In genomic region chr9:106310782-106311181, GRCh38 we compare ENCODE assay signal across 27 cellular contexts.
A peak's percentile ranks its signal among the peaks of the same experiment; 100 is the strongest.
DNase-seq lines count a peak whose midpoint lies in the region; ATAC-seq and TF ChIP-seq lines count a peak whose summit lies in the region.
"Had no signal": no experiment of that assay in that cellular context is flagged by ENCODE, and none has a peak within 500 bp of the region (broad histone marks: within the 10 kb centered on the region; RNA-seq: fewer than 3 reads in every experiment).

No MANE protein-coding gene starts in this region.

- intact Hi-C loops in esophagus squamous epithelium (cut with DNase I): no loop called here

- no peaks in the 10 kb centered on the region for H3K36me3 Mint-ChIP-seq in T-helper 1 cell treated with Interleukin-12 subunit alpha and Interleukin-12 subunit beta and Interleukin-4 antibody, amounts not matched to agents 30 μg/mL and 1 μg/mL, for 36 hours (ENCODE audit: low read depth)
- H3K36me3 Mint-ChIP-seq in stimulated activated naive B cell treated with anti-CD40 and anti-IgM and Interleukin-4, amounts not matched to agents 10 μg/mL and 1 μg/mL and 100 μg/mL, for 72 hours: peaks cover 1 to 4% of the 10 kb centered on the region in 2 donors
- H3K36me3 Mint-ChIP-seq: CD4-positive, alpha-beta memory T cell; naive B cell; T-cell had no signal

- H3K27ac ChIP-seq in esophagus squamous epithelium: no peak overlapping the region
- H3K27ac ChIP-seq: body of pancreas, heart left ventricle, PC-9 had no signal

- H3K27me3 ChIP-seq in esophagus squamous epithelium: no peaks in the 10 kb centered on the region
- H3K27me3 ChIP-seq: body of pancreas, heart left ventricle had no signal

- H3K4me3 Mint-ChIP-seq in T-helper 1 cell treated with Interleukin-12 subunit alpha and Interleukin-12 subunit beta and Interleukin-4 antibody, amounts not matched to agents 30 μg/mL and 1 μg/mL, for 36 hours: no peak overlapping the region
- no peak overlapping the region for H3K4me3 Mint-ChIP-seq in stimulated activated naive B cell treated with anti-CD40 and anti-IgM and Interleukin-4, amounts not matched to agents 10 μg/mL and 1 μg/mL and 100 μg/mL, for 72 hours
- H3K4me3 Mint-ChIP-seq: activated T-cell treated with anti-CD3 and anti-CD28 coated beads, Interleukin-2, amount 50 U/mL, for 4 hours; CD4-positive, alpha-beta memory T cell; T-cell had no signal

- no peaks in the 10 kb centered on the region for H3K27me3 Mint-ChIP-seq in T-helper 1 cell treated with Interleukin-12 subunit alpha and Interleukin-12 subunit beta and Interleukin-4 antibody, amounts not matched to agents 30 μg/mL and 1 μg/mL, for 36 hours (ENCODE audit: low read depth)
- H3K27me3 Mint-ChIP-seq in stimulated activated naive B cell treated with anti-CD40 and anti-IgM and Interleukin-4, amounts not matched to agents 10 μg/mL and 1 μg/mL and 100 μg/mL, for 72 hours: no peaks in the 10 kb centered on the region
- H3K27me3 Mint-ChIP-seq: CD4-positive, alpha-beta memory T cell; naive B cell; T-cell had no signal

- peak; percentile 63 to 66 for ATAC-seq in stimulated activated naive B cell treated with anti-CD40 and anti-IgM and Interleukin-4, amounts not matched to agents 10 μg/mL and 1 μg/mL and 100 μg/mL, for 72 hours (replicated peaks)
- ATAC-seq: activated T-cell treated with anti-CD3 and anti-CD28 coated beads, Interleukin-2, amount 50 U/mL, for 4 hours; body of pancreas; heart left ventricle; left colon; T-cell had no signal

- H3K4me3 ChIP-seq in esophagus squamous epithelium: no peak overlapping the region
- H3K4me3 ChIP-seq: body of pancreas, heart left ventricle, PC-9, smooth muscle cell had no signal

- no peak for TF ChIP-seq CTCF in esophagus squamous epithelium (IDR thresholded peaks at IDR 0.05)

- peak overlapping the region; percentile 26 for H3K27ac Mint-ChIP-seq in T-helper 1 cell treated with Interleukin-12 subunit alpha and Interleukin-12 subunit beta and Interleukin-4 antibody, amounts not matched to agents 30 μg/mL and 1 μg/mL, for 36 hours
- H3K27ac Mint-ChIP-seq in stimulated activated naive B cell treated with anti-CD40 and anti-IgM and Interleukin-4, amounts not matched to agents 10 μg/mL and 1 μg/mL and 100 μg/mL, for 72 hours: no peak overlapping the region
- H3K27ac Mint-ChIP-seq: CD4-positive, alpha-beta memory T cell; naive B cell; T-cell had no signal

- TF ChIP-seq POLR2A in esophagus squamous epithelium (IDR thresholded peaks at IDR 0.05): no peak

- H3K4me1 Mint-ChIP-seq in T-helper 1 cell treated with Interleukin-12 subunit alpha and Interleukin-12 subunit beta and Interleukin-4 antibody, amounts not matched to agents 30 μg/mL and 1 μg/mL, for 36 hours (ENCODE audit: low read depth): peaks cover 2% of the 10 kb centered on the region
- peaks cover 9 to 23% of the 10 kb centered on the region in 2 donors for H3K4me1 Mint-ChIP-seq in stimulated activated naive B cell treated with anti-CD40 and anti-IgM and Interleukin-4, amounts not matched to agents 10 μg/mL and 1 μg/mL and 100 μg/mL, for 72 hours
- H3K4me1 Mint-ChIP-seq: CD4-positive, alpha-beta memory T cell had no signal

- H3K4me1 ChIP-seq in esophagus squamous epithelium: no peaks in the 10 kb centered on the region
- H3K4me1 ChIP-seq: body of pancreas had no signal

- H3K36me3 ChIP-seq in esophagus squamous epithelium: no peaks in the 10 kb centered on the region
- H3K36me3 ChIP-seq: heart left ventricle had no signal

- WGBS in esophagus squamous epithelium, 2 donors: 60 to 78% methylated on average over 1 of the region's 1 CpG

- H3K9me3 Mint-ChIP-seq in T-helper 1 cell treated with Interleukin-12 subunit alpha and Interleukin-12 subunit beta and Interleukin-4 antibody, amounts not matched to agents 30 μg/mL and 1 μg/mL, for 36 hours: peaks cover 7% of the 10 kb centered on the region
- H3K9me3 Mint-ChIP-seq in stimulated activated naive B cell treated with anti-CD40 and anti-IgM and Interleukin-4, amounts not matched to agents 10 μg/mL and 1 μg/mL and 100 μg/mL, for 72 hours: peaks cover 1 to 8% of the 10 kb centered on the region in 2 donors

- DNase-seq in T-helper 1 cell: no peak
- DNase-seq in HT1080 (ENCODE audit: low read depth): peak; percentile 19
- DNase-seq in RPMI7951 (ENCODE audit: low read depth): peak; percentile 35
- DNase-seq in stimulated activated naive B cell treated with anti-CD40 and anti-IgM and Interleukin-4, amounts not matched to agents 10 μg/mL and 1 μg/mL and 100 μg/mL, for 72 hours: no peak
- DNase-seq in NCI-H748 treated with DMSO at 0.1 percent for 48 hours (lab: John Stamatoyannopoulos, UW): no peak
- no peak for DNase-seq in inferior parietal cortex (ENCODE audit: extremely low spot score)
- DNase-seq in esophagus squamous epithelium (lab: John Stamatoyannopoulos, UW): no peak
- DNase-seq: activated T-cell treated with anti-CD3 and anti-CD28 coated beads, Interleukin-2, amount 50 U/mL, for 4 hours; body of pancreas; CD4-positive, alpha-beta memory T cell; effector CD8-positive, alpha-beta T cell; erythroblast; foreskin fibroblast; heart left ventricle; left colon; naive B cell; NCI-H1105 treated with DMSO at 0.1 percent for 48 hours; NCI-H2081; NCI-H345; NCI-H774; PC-9; retina; SHP77 treated with DMSO at 0.1 percent for 48 hours; stimulated activated CD4-positive, alpha-beta T cell treated with anti-CD3 and anti-CD28 coated beads, Interleukin-2, amount 100 ng/mL, for 24 hours; T-cell had no signal

- no peaks in the 10 kb centered on the region for H3K9me3 ChIP-seq in esophagus squamous epithelium
- H3K9me3 ChIP-seq: body of pancreas, heart left ventricle had no signal

Comparison
In these comparisons a context has a peak if more than half of its experiments do, and no peak if none do; other contexts are left out.
1. DNase-seq: peak in HT1080 (single experiment) and RPMI7951 (single experiment); none in T-helper 1 cell (0 of 5), stimulated activated naive B cell treated with anti-CD40 and anti-IgM and Interleukin-4, amounts not matched to agents 10 μg/mL and 1 μg/mL and 100 μg/mL, for 72 hours (single experiment), NCI-H748 treated with DMSO at 0.1 percent for 48 hours (single experiment), inferior parietal cortex (single experiment) and esophagus squamous epithelium (single experiment).